Comparison of ENCODE assay signal across 8 cellular contexts in genomic region chr12:46831335-46832083, GRCh38. TPM values are rescaled to one million over a fixed set of nuclear protein-coding genes. Genes with fewer than 3 reads are reported as not detected.
DNase-seq lines count a peak whose midpoint lies in the region; ATAC-seq and TF ChIP-seq lines count a peak whose summit lies in the region.

No MANE protein-coding gene starts in this region.

- no peak overlapping the region for H2AK5ac ChIP-seq in IMR-90 (ENCODE audit: low read depth, low read length)

- H4K5ac ChIP-seq in IMR-90 (ENCODE audit: low read depth, low read length): no peak overlapping the region

- WGBS in IMR-90 (ENCODE audit: extremely low coverage in 2 of 2, insufficient read length in 1 of 2), 2 experiments: 6% methylated on average over 34 of the region's 52 CpGs; no CpG with 5 or more reads in 1 of the 2 experiments
- 5% methylated on average over 31 of the region's 52 CpGs for WGBS in esophagus muscularis mucosa

- no peaks in the 10 kb centered on the region for H3K36me3 ChIP-seq in A673 (ENCODE audit: insufficient read depth, low read length, poor library complexity, severe bottlenecking)
- H3K36me3 ChIP-seq in IMR-90 (ENCODE audit: control insufficient read depth, insufficient read depth, low read length): no peaks in the 10 kb centered on the region
- no peaks in the 10 kb centered on the region for H3K36me3 ChIP-seq in esophagus muscularis mucosa

- peak overlapping the region; percentile 63 for H3K4me2 ChIP-seq in IMR-90 (ENCODE audit: low read depth, low read length)

- H4K20me1 ChIP-seq in IMR-90 (ENCODE audit: insufficient read depth, low read length): no peaks in the 10 kb centered on the region

- 0 out of 2 replicates have a peak overlapping the region, but pooled peaks have one; percentile 1 for H3K56ac ChIP-seq in IMR-90 (ENCODE audit: extremely low read depth, insufficient read depth, low read length)

- no peak for TF ChIP-seq RAD21 in IMR-90 (IDR thresholded peaks at IDR 0.05; ENCODE audit: low read length)

- ATAC-seq in IMR-90 (ENCODE audit: low read depth) (peak; percentile 84), naive B cell (ENCODE audit: low read depth in 2 of 2) (no peak), GM21717 (IDR thresholded peaks at IDR 0.05; ENCODE audit: unreplicated experiment) (no peak)

- no peak overlapping the region for H3K23ac ChIP-seq in IMR-90 (ENCODE audit: low read depth, low read length)

- H3K9me3 Mint-ChIP-seq in naive B cell: peaks cover 0 to 4% (median 0%) of the 10 kb centered on the region in 7 donors

- H2AK9ac ChIP-seq in IMR-90 (replicated peaks; ENCODE audit: low read depth, low read length, poor library complexity): no peak overlapping the region

- no peak overlapping the region for H3K27ac ChIP-seq in A673 (ENCODE audit: low read depth, low read length, poor library complexity, severe bottlenecking)
- no peak overlapping the region for H3K27ac ChIP-seq in IMR-90 (ENCODE audit: insufficient read depth, low read length)
- H3K27ac ChIP-seq in esophagus muscularis mucosa (replicated peaks in 1 of 4): no peak overlapping the region

- no peak for TF ChIP-seq CTCF in A673 (conservative IDR thresholded peaks at IDR 0.05; ENCODE audit: low read depth, low read length)
- TF ChIP-seq CTCF in IMR-90 (conservative IDR thresholded peaks at IDR 0.05; ENCODE audit: low read depth, low read length): no peak
- no peak for TF ChIP-seq CTCF in esophagus muscularis mucosa (IDR thresholded peaks at IDR 0.05)

- H3K27me3 Mint-ChIP-seq in naive B cell: peaks cover 69 to 78% (median 70%) of the 10 kb centered on the region in 3 donors

- H3K4me1 ChIP-seq in A673 (ENCODE audit: insufficient read depth, low read length, poor library complexity, severe bottlenecking) (no peaks in the 10 kb centered on the region), IMR-90 (ENCODE audit: control insufficient read depth, insufficient read depth, low read length) (no peaks in the 10 kb centered on the region), esophagus muscularis mucosa (peaks cover 5 to 18% (median 15%) of the 10 kb centered on the region in 4 donors)

- peak overlapping the region; percentile 23 for H3K4me3 ChIP-seq in A673 (ENCODE audit: low read depth, low read length, poor library complexity, severe bottlenecking)
- peak overlapping the region; percentile 14 for H3K4me3 ChIP-seq in IMR-90 (ENCODE audit: insufficient read depth, low read depth, low read length)
- peak overlapping the region; percentile 28 to 45 (median 43) for H3K4me3 ChIP-seq in esophagus muscularis mucosa

- 0 out of 3 replicates have a peak overlapping the region, but pooled peaks have one; percentile 41 for H2BK15ac ChIP-seq in IMR-90 (ENCODE audit: low read depth, low read length)

- no peak overlapping the region for H3K27ac Mint-ChIP-seq in naive B cell

- CTCF ChIA-PET in A673 (lab: Charles Lee): no interaction called here
- CTCF ChIA-PET in IMR-90 (lab: Yijun Ruan, JAX): no interaction called here

- peak overlapping the region; percentile 47 for H2BK120ac ChIP-seq in IMR-90 (ENCODE audit: low read depth, low read length)

- no peak overlapping the region; the same call in 1 of the 2 replicates for H3K9ac ChIP-seq in IMR-90 (ENCODE audit: low read depth, low read length)

- peak overlapping the region; percentile 92 for H2AFZ ChIP-seq in IMR-90 (replicated peaks; ENCODE audit: low read length, poor library complexity)

- H3K4me3 Mint-ChIP-seq in naive B cell: peak overlapping the region in 7 of 8 donors; percentile 10 to 70 (median 46)

- H2BK5ac ChIP-seq in IMR-90 (ENCODE audit: low read depth, low read length, poor library complexity, severe bottlenecking): no peak overlapping the region

- H3K14ac ChIP-seq in IMR-90 (replicated peaks; ENCODE audit: low read depth, low read length): no peak overlapping the region

- no peak overlapping the region; the same call in 1 of the 2 replicates for H3K4ac ChIP-seq in IMR-90 (ENCODE audit: low read depth, low read length)

- H3K79me1 ChIP-seq in IMR-90 (ENCODE audit: low read depth in 1 of 2, low read length in 2 of 2): no peaks in the 10 kb centered on the region

- DNase-seq in A673 (ENCODE audit: low spot score) (no peak), IMR-90 (no peak), esophagus muscularis mucosa (ENCODE audit: extremely low spot score) (no peak), naive B cell (no peak), G401 (ENCODE audit: low spot score) (no peak), NCI-H1048 (lab: John Stamatoyannopoulos, UW) (no peak), SKM-1 treated with dmso at 0.1 percent for 144 hours (lab: John Stamatoyannopoulos, UW; ENCODE audit: unreplicated experiment) (no peak)

- no peaks in the 10 kb centered on the region for H3K9me1 ChIP-seq in IMR-90 (ENCODE audit: insufficient read depth, low read length)

- H4K91ac ChIP-seq in IMR-90 (ENCODE audit: insufficient read depth, low read depth, low read length): no peak overlapping the region

- H2BK20ac ChIP-seq in IMR-90 (ENCODE audit: low read depth, low read length): 0 out of 2 replicates have a peak overlapping the region, but pooled peaks have one; percentile 20

- peaks cover 4 to 9% of the 10 kb centered on the region in 2 donors for H3K36me3 Mint-ChIP-seq in naive B cell

- H3K4me1 Mint-ChIP-seq in naive B cell: peaks cover 13 to 15% (median 13%) of the 10 kb centered on the region in 3 donors

- H3K9me3 ChIP-seq in A673 (ENCODE audit: low read depth, low read length, poor library complexity, severe bottlenecking) (no peaks in the 10 kb centered on the region), IMR-90 (ENCODE audit: control insufficient read depth, insufficient read depth, low read length) (no peaks in the 10 kb centered on the region), esophagus muscularis mucosa (no peaks in the 10 kb centered on the region)

- no peak overlapping the region for H3K18ac ChIP-seq in IMR-90 (ENCODE audit: low read depth, low read length)

- H3K27me3 ChIP-seq in A673 (replicated peaks; ENCODE audit: insufficient read depth, low read depth, low read length, poor library complexity) (peaks cover 58% of the 10 kb centered on the region), IMR-90 (ENCODE audit: control insufficient read depth, insufficient read depth, low read length) (peaks cover 17% of the 10 kb centered on the region), esophagus muscularis mucosa (peaks cover 0 to 46% (median 25%) of the 10 kb centered on the region in 4 donors)

- in situ Hi-C loops in IMR-90 (cut with MboI; ENCODE audit: low sequenced_read_pairs): no loop called here
- in situ Hi-C loops in G401 (cut with HindIII; ENCODE audit: low sequenced_read_pairs): no loop called here

- POLR2A ChIA-PET in A673 (lab: Charles Lee; ENCODE audit: low non-redundant PET) (interaction anchor here (0.5 kb wide), 1 partner anchor 466 kb away, joined by 4 read pairs; no protein-coding TSS in a partner anchor), IMR-90 (lab: Charles Lee; ENCODE audit: unreplicated experiment) (no interaction called here)

- H4K8ac ChIP-seq in IMR-90 (ENCODE audit: low read depth in 2 of 2, low read length in 2 of 2): peak overlapping the region in 1 of 2 experiments; percentile 74; a peak in 2 of 4 replicates

- dilution Hi-C loops in IMR-90 (cut with HindIII; ENCODE audit: low sequenced_read_pairs, unreplicated experiment): no loop called here

- no peak for TF ChIP-seq POLR2A in IMR-90 (IDR thresholded peaks at IDR 0.05; ENCODE audit: low read depth, low read length)
- TF ChIP-seq POLR2A in esophagus muscularis mucosa (IDR thresholded peaks at IDR 0.05; ENCODE audit: low read depth): no peak

- BruUV-seq in A673 (replicated peaks; lab: Mats Ljungman, UMichigan): no TSS peak
- no TSS peak for BruUV-seq in IMR-90 (replicated peaks; lab: Mats Ljungman, UMichigan)

- intact Hi-C loops in A673 (cut with micrococcal nuclease; ENCODE audit: unreplicated experiment) (no loop called here), IMR-90 (cut with micrococcal nuclease) (loop anchor here (10.0 kb wide), 1 partner anchor 183 kb away; no protein-coding TSS in a partner anchor), esophagus muscularis mucosa (cut with DNase I) (no loop called here)

- no peak for TF ChIP-seq EP300 in esophagus muscularis mucosa (IDR thresholded peaks at IDR 0.05)

TF ChIP-seq in IMR-90, 13 proteins besides CTCF, POLR2A, EP300 and RAD21:
- TF ChIP-seq NFE2L2 (IDR thresholded peaks at IDR 0.05; ENCODE audit: low read depth, low read length) (no peak), RFX5 (IDR thresholded peaks at IDR 0.05; ENCODE audit: low read depth, low read length) (no peak), BHLHE40 (IDR thresholded peaks at IDR 0.05; ENCODE audit: low read depth, low read length) (no peak), FOS (IDR thresholded peaks at IDR 0.05; ENCODE audit: low read depth, low read length) (no peak)

RNA-seq across cellular contexts. Expression of gene SLC38A4, which starts 5.7 kb away (rescaled TPM):
- total RNA-seq in A673 (2021) (0.42 and 0.58 TPM in 2 replicates), IMR-90 (2012; rRNA removed) (2.3 and 2.8 TPM in 2 replicates), esophagus muscularis mucosa (under 1 TPM in 2 of 4 donors, not detected in 2; 0.17 TPM)
- polyA plus RNA-seq in IMR-90 (2012; rRNA removed) (2.3 and 2.7 TPM in 2 replicates), naive B cell (ENCODE audit: low read depth in 6 of 6) (not detected)
- 0.56 and 0.87 TPM in 2 replicates for polyA plus RNA-seq in IMR-90 (2012; cell fraction: cytosol; rRNA removed)
- polyA plus RNA-seq in IMR-90 (2012; cell fraction: nucleus; rRNA removed; ENCODE audit: low replicate concordance): 0.28 and 2.2 TPM in 2 replicates
- total RNA-seq in G401 (2014; rRNA removed; shearing (Covaris generic)): 0.03 TPM in 1 of 2 replicates, not detected in the other
